In the genomic region with DNA sequence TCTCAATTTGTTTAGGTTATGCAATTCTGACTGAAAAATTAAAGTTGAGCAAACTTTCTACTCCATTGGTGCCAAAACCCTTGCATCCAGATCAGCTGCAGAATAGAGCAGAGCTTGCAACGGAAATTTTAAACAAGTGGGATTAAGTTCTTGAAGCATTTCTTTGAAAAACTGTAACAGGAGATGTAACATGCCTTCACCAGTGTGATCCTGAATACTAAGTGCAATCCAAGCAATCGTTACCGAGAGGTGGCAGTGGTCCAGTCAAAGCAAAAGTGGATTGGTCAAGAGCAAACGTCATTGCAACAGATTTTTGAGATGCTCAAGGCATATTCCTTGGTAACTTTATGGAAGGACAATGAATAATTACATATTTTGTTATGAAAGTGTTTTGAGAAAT, we compare ENCODE assay signal across 1 cellular context.
TF ChIP-seq lines count a peak whose summit lies in the region.

No MANE protein-coding gene starts in this region.

TF ChIP-seq in GM23338, 12 proteins besides CTCF, POLR2A, EP300 and RAD21 (continued from another document):
- TF ChIP-seq, protein P1, sequence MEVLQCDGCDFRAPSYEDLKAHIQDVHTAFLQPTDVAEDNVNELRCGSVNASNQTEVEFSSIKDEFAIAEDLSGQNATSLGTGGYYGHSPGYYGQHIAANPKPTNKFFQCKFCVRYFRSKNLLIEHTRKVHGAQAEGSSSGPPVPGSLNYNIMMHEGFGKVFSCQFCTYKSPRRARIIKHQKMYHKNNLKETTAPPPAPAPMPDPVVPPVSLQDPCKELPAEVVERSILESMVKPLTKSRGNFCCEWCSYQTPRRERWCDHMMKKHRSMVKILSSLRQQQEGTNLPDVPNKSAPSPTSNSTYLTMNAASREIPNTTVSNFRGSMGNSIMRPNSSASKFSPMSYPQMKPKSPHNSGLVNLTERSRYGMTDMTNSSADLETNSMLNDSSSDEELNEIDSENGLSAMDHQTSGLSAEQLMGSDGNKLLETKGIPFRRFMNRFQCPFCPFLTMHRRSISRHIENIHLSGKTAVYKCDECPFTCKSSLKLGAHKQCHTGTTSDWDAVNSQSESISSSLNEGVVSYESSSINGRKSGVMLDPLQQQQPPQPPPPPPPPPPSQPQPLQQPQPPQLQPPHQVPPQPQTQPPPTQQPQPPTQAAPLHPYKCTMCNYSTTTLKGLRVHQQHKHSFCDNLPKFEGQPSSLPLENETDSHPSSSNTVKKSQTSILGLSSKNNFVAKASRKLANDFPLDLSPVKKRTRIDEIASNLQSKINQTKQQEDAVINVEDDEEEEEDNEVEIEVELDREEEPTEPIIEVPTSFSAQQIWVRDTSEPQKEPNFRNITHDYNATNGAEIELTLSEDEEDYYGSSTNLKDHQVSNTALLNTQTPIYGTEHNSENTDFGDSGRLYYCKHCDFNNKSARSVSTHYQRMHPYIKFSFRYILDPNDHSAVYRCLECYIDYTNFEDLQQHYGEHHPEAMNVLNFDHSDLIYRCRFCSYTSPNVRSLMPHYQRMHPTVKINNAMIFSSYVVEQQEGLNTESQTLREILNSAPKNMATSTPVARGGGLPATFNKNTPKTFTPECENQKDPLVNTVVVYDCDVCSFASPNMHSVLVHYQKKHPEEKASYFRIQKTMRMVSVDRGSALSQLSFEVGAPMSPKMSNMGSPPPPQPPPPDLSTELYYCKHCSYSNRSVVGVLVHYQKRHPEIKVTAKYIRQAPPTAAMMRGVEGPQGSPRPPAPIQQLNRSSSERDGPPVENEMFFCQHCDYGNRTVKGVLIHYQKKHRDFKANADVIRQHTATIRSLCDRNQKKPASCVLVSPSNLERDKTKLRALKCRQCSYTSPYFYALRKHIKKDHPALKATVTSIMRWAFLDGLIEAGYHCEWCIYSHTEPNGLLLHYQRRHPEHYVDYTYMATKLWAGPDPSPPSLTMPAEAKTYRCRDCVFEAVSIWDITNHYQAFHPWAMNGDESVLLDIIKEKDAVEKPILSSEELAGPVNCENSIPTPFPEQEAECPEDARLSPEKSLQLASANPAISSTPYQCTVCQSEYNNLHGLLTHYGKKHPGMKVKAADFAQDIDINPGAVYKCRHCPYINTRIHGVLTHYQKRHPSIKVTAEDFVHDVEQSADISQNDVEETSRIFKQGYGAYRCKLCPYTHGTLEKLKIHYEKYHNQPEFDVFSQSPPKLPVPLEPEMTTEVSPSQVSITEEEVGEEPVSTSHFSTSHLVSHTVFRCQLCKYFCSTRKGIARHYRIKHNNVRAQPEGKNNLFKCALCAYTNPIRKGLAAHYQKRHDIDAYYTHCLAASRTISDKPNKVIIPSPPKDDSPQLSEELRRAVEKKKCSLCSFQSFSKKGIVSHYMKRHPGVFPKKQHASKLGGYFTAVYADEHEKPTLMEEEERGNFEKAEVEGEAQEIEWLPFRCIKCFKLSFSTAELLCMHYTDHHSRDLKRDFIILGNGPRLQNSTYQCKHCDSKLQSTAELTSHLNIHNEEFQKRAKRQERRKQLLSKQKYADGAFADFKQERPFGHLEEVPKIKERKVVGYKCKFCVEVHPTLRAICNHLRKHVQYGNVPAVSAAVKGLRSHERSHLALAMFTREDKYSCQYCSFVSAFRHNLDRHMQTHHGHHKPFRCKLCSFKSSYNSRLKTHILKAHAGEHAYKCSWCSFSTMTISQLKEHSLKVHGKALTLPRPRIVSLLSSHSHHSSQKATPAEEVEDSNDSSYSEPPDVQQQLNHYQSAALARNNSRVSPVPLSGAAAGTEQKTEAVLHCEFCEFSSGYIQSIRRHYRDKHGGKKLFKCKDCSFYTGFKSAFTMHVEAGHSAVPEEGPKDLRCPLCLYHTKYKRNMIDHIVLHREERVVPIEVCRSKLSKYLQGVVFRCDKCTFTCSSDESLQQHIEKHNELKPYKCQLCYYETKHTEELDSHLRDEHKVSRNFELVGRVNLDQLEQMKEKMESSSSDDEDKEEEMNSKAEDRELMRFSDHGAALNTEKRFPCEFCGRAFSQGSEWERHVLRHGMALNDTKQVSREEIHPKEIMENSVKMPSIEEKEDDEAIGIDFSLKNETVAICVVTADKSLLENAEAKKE (CRISPR knock-in tag; IDR thresholded peaks at IDR 0.05), result no peak
- no peak for TF ChIP-seq ZNF114 (CRISPR knock-in tag; IDR thresholded peaks at IDR 0.05)
- TF ChIP-seq JUNB (IDR thresholded peaks at IDR 0.05; ENCODE audit: unreplicated experiment), result no peak
- no peak for TF ChIP-seq EZH2phosphoT487 (IDR thresholded peaks at IDR 0.05; ENCODE audit: unreplicated experiment)
